Comparison of ENCODE assay signal across 8 cellular contexts in genomic region chr19:14366529-14366928, GRCh38. TPM values are rescaled to one million over a fixed set of nuclear protein-coding genes. Genes with fewer than 3 reads are reported as not detected.
DNase-seq lines count a peak whose midpoint lies in the region; ATAC-seq, FAIRE-seq and TF ChIP-seq lines count a peak whose summit lies in the region.

No MANE protein-coding gene starts in this region.

- H4K20me1 ChIP-seq in DND-41 (ENCODE audit: insufficient read depth, low read length): no peaks in the 10 kb centered on the region

- TF ChIP-seq CTCF in DND-41 (IDR thresholded peaks at IDR 0.05; ENCODE audit: borderline replicate concordance, extremely low read depth, low read length, poor library complexity, severe bottlenecking) (no peak), D721Med (IDR thresholded peaks at IDR 0.05; ENCODE audit: insufficient read depth, missing control alignments) (no peak)

- no peak overlapping the region for H2AFZ ChIP-seq in DND-41 (ENCODE audit: low read depth, low read length)

- no peaks in the 10 kb centered on the region for H3K36me3 ChIP-seq in DND-41 (ENCODE audit: insufficient read depth, low read length)

- no peak overlapping the region for H3K4me3 ChIP-seq in DND-41 (ENCODE audit: low read depth in 1 of 2, low read length in 2 of 2)

- no peaks in the 10 kb centered on the region for H3K27me3 ChIP-seq in DND-41 (ENCODE audit: insufficient read depth, low read length, poor library complexity)

- H3K27ac ChIP-seq in DND-41 (ENCODE audit: low read length): no peak overlapping the region

- ATAC-seq in DND-41 (ENCODE audit: insufficient read depth, low read depth) (peak; percentile 77), HG02678 (IDR thresholded peaks at IDR 0.05; ENCODE audit: unreplicated experiment) (peak; percentile 45)

- no peak for FAIRE-seq in D721Med (lab: Jason Lieb, UNC)

- peaks cover 32% of the 10 kb centered on the region for H3K4me1 ChIP-seq in DND-41 (ENCODE audit: insufficient read depth, low read length)

- DNase-seq in DND-41 (peak; percentile 82), NCI-H226 (peak; percentile 66), dermis blood vessel endothelial cell (peak; percentile 75), medulla oblongata (ENCODE audit: extremely low spot score) (peak; percentile 53), D721Med (ENCODE audit: insufficient read length, low spot score) (no peak)
- DNase-seq in activated CD4-positive, alpha-beta T cell treated with anti-CD3 and anti-CD28 coated beads, Interleukin-2, amount 50 U/mL, for 24 hours (ENCODE audit: low read depth in 1 of 2, low spot score in 1 of 2): peak; percentile 64 to 79
- DNase-seq in stimulated activated naive CD4-positive, alpha-beta T cell (lab: John Stamatoyannopoulos, UW): peak; percentile 89 to 95 (median 92)

- H3K4me2 ChIP-seq in DND-41 (ENCODE audit: insufficient read depth, low read length): no peak overlapping the region

- no peaks in the 10 kb centered on the region for H3K9me3 ChIP-seq in DND-41 (ENCODE audit: insufficient read depth, low read length, severe bottlenecking)

- H3K9ac ChIP-seq in DND-41 (ENCODE audit: low read depth, low read length): no peak overlapping the region

- no peaks in the 10 kb centered on the region for H3K79me2 ChIP-seq in DND-41 (ENCODE audit: insufficient read depth, low read length)

RNA-seq across cellular contexts. Expression of gene ADGRE5, which starts 14.7 kb away (rescaled TPM):
- 5.3 and 12.7 TPM in 2 replicates for total RNA-seq in dermis blood vessel endothelial cell

RNA-seq across cellular contexts. Expression of gene DDX39A, which starts 52.6 kb away (rescaled TPM):
- total RNA-seq in dermis blood vessel endothelial cell: 104 and 123 TPM in 2 replicates
